In the genomic region with DNA sequence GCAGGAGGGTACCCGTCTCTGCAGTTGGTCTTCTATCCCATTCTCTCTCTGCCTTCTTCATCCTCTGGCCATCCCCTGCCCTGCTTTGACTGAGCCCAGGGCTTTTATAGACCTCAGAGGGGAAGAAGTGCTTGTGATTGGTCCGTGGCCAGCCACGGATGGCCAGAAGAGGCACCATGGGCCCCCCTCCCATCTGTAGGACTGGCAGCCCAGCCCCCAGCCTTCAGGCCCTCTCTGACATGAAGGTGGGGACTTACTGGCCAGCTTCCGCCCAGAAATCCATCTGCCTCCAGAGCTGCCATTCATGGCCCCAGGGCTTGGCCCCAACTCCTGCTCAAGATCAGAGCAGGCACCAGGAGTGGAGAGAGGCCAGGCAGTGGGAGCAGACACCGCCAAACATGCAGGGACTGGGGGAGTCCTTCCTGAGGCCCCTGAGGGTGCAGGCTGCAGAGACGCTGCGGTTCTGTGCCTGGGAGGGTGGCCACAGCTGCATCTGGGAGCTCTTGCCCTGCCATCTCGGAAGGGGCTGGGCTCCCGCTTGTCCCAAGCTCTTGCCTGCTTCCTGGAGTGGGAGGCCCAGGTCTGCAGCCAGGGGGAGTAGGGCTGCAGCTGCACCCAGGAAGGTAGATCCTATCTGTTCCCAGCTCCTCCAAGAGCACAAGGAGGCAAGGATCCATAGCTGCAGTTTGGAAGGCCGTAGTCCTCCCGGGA, we compare ENCODE assay signal across 22 cellular contexts.
DNase-seq lines count a peak whose midpoint lies in the region; ATAC-seq and TF ChIP-seq lines count a peak whose summit lies in the region.
"Had no signal": no experiment of that assay in that cellular context is flagged by ENCODE, and none has a peak within 500 bp of the region (broad histone marks: within the 10 kb centered on the region; RNA-seq: fewer than 3 reads in every experiment).

No MANE protein-coding gene starts in this region.

- H4K20me1 ChIP-seq in neural progenitor cell (ENCODE audit: low read depth), result no peaks in the 10 kb centered on the region
- H4K20me1 ChIP-seq: BLaER1 had no signal

- H3F3A ChIP-seq in neural progenitor cell (ENCODE audit: low read depth), result no peaks in the 10 kb centered on the region

- no peak for ATAC-seq in stimulated activated naive CD8-positive, alpha-beta T cell treated with anti-CD3 and anti-CD28 coated beads, Interleukin-15, amount 100 ng/mL, for 72 hours
- ATAC-seq: GM12878, PC-3 had no signal

- DNase-seq in CD14-positive monocyte (ENCODE audit: low spot score), result peak; percentile 41
- DNase-seq in HuH-7 (ENCODE audit: low spot score), result peak; percentile 9
- peak; percentile 71 for DNase-seq in endodermal cell
- no peak for DNase-seq in neural progenitor cell (ENCODE audit: low spot score)
- no peak for DNase-seq in tibial nerve (ENCODE audit: low spot score in 2 of 2)
- DNase-seq in NCI-H128 (lab: John Stamatoyannopoulos, UW; ENCODE audit: unreplicated experiment), result no peak
- DNase-seq in stimulated activated naive CD8-positive, alpha-beta T cell treated with anti-CD3 and anti-CD28 coated beads, Interleukin-15, amount 100 ng/mL, for 72 hours, result no peak
- no peak for DNase-seq in COR-L47 (lab: John Stamatoyannopoulos, UW)
- DNase-seq: CD8-positive, alpha-beta memory T cell; DND-41; GDM1; GM23248; IMR-90; Karpas-422; MG63; NCI-H1105 treated with DMSO at 0.1 percent for 48 hours; NCI-H2029 treated with DMSO at 0.1 percent for 48 hours; NCI-H748 treated with DMSO at 0.1 percent for 48 hours; PC-3 had no signal

- no peaks in the 10 kb centered on the region for H3K79me2 ChIP-seq in neural progenitor cell (ENCODE audit: low read depth)

- peak overlapping the region in 1 of 7 donors; percentile 14 for H3K27ac Mint-ChIP-seq in CD14-positive monocyte
- H3K27ac Mint-ChIP-seq in endodermal cell, result no peak overlapping the region
- H3K27ac Mint-ChIP-seq in neural progenitor cell, result no peak overlapping the region
- no peak overlapping the region for H3K27ac Mint-ChIP-seq in stimulated activated naive CD8-positive, alpha-beta T cell treated with anti-CD3 and anti-CD28 coated beads, Interleukin-15, amount 100 ng/mL, for 72 hours

- H3K27ac ChIP-seq in endodermal cell (ENCODE audit: low read depth, low read length) (no peak overlapping the region), neural progenitor cell (no peak overlapping the region), tibial nerve (no peak overlapping the region)
- H3K27ac ChIP-seq: BLaER1, GM23248, SJSA1 had no signal

- H3K4me3 ChIP-seq in endodermal cell (ENCODE audit: low read length) (no peak overlapping the region), neural progenitor cell (no peak overlapping the region), tibial nerve (no peak overlapping the region)
- H3K4me3 ChIP-seq: BLaER1, GM12878, GM23248, MG63, SJSA1 had no signal

- H3K9ac ChIP-seq in endodermal cell (ENCODE audit: extremely low read depth, low read length, poor library complexity, severe bottlenecking) (no peak overlapping the region), neural progenitor cell (no peak overlapping the region)
- H3K9ac ChIP-seq: BLaER1, GM23248 had no signal

- peak overlapping the region; percentile 68 for H2AFZ ChIP-seq in neural progenitor cell (replicated peaks)
- H2AFZ ChIP-seq: GM23248 had no signal

- H3K27me3 ChIP-seq in endodermal cell (ENCODE audit: control insufficient read depth, insufficient read depth, low read length, poor library complexity, severe bottlenecking) (no peaks in the 10 kb centered on the region), neural progenitor cell (no peaks in the 10 kb centered on the region), tibial nerve (no peaks in the 10 kb centered on the region)
- H3K27me3 ChIP-seq: BLaER1, MG63, SJSA1 had no signal

- H3K9me3 Mint-ChIP-seq in CD14-positive monocyte (peaks cover 6 to 15% (median 8%) of the 10 kb centered on the region in 7 donors), endodermal cell (peaks cover 8% of the 10 kb centered on the region), neural progenitor cell (peaks cover 6% of the 10 kb centered on the region)
- H3K9me3 Mint-ChIP-seq in stimulated activated naive CD8-positive, alpha-beta T cell treated with anti-CD3 and anti-CD28 coated beads, Interleukin-15, amount 100 ng/mL, for 72 hours, result peaks cover 0 to 8% of the 10 kb centered on the region in 2 donors

- H3K36me3 ChIP-seq in endodermal cell (ENCODE audit: control insufficient read depth, insufficient read depth, low read length) (no peaks in the 10 kb centered on the region), neural progenitor cell (no peaks in the 10 kb centered on the region), tibial nerve (no peaks in the 10 kb centered on the region)
- H3K36me3 ChIP-seq: BLaER1, MG63, SJSA1 had no signal

- no peaks in the 10 kb centered on the region for H3K4me1 ChIP-seq in endodermal cell (ENCODE audit: control insufficient read depth, insufficient read depth, low read length)
- H3K4me1 ChIP-seq in neural progenitor cell, result no peaks in the 10 kb centered on the region
- H3K4me1 ChIP-seq in tibial nerve, result no peaks in the 10 kb centered on the region
- H3K4me1 ChIP-seq: BLaER1, SJSA1 had no signal

- no peaks in the 10 kb centered on the region for H3K9me3 ChIP-seq in endodermal cell (ENCODE audit: control insufficient read depth, low read length)
- H3K9me3 ChIP-seq in neural progenitor cell (ENCODE audit: low read depth), result no peaks in the 10 kb centered on the region
- no peaks in the 10 kb centered on the region for H3K9me3 ChIP-seq in tibial nerve
- H3K9me3 ChIP-seq: MG63, SJSA1 had no signal

- H3K27me3 Mint-ChIP-seq in CD14-positive monocyte (ENCODE audit: low read depth in 3 of 3) (peaks cover 0 to 1% (median 0%) of the 10 kb centered on the region in 3 donors), endodermal cell (ENCODE audit: insufficient read depth) (no peaks in the 10 kb centered on the region), neural progenitor cell (ENCODE audit: insufficient read depth, low read depth) (no peaks in the 10 kb centered on the region)
- H3K27me3 Mint-ChIP-seq in stimulated activated naive CD8-positive, alpha-beta T cell treated with anti-CD3 and anti-CD28 coated beads, Interleukin-15, amount 100 ng/mL, for 72 hours, result no peaks in the 10 kb centered on the region
- H3K27me3 Mint-ChIP-seq: CD8-positive, alpha-beta memory T cell had no signal

- H3K36me3 Mint-ChIP-seq in CD14-positive monocyte, result no peaks in the 10 kb centered on the region
- H3K36me3 Mint-ChIP-seq in endodermal cell (ENCODE audit: low read depth), result peaks cover 6% of the 10 kb centered on the region
- no peaks in the 10 kb centered on the region for H3K36me3 Mint-ChIP-seq in neural progenitor cell

- H3K4me1 Mint-ChIP-seq in CD14-positive monocyte (peaks cover 14% of the 10 kb centered on the region), endodermal cell (peaks cover 13% of the 10 kb centered on the region), neural progenitor cell (no peaks in the 10 kb centered on the region)
- no peaks in the 10 kb centered on the region for H3K4me1 Mint-ChIP-seq in stimulated activated naive CD8-positive, alpha-beta T cell treated with anti-CD3 and anti-CD28 coated beads, Interleukin-15, amount 100 ng/mL, for 72 hours

- no peak for TF ChIP-seq POLR2A in tibial nerve (IDR thresholded peaks at IDR 0.05)

- no peak for TF ChIP-seq EP300 in tibial nerve (IDR thresholded peaks at IDR 0.05)

- intact Hi-C loops in CD14-positive monocyte (cut with micrococcal nuclease), result no loop called here

- 94 to 100% methylated on average over 6 to 11 of the region's 11 CpGs for WGBS in endodermal cell (ENCODE audit: insufficient coverage in 1 of 2, insufficient read length in 1 of 2), 2 experiments
- WGBS in tibial nerve, 2 donors, result 92 to 96% methylated on average over 7 to 10 of the region's 11 CpGs

- no peak overlapping the region for H3K4me2 ChIP-seq in neural progenitor cell
- H3K4me2 ChIP-seq: BLaER1 had no signal

- TF ChIP-seq CTCF in CD14-positive monocyte (IDR thresholded peaks at IDR 0.05) (no peak), endodermal cell (conservative IDR thresholded peaks at IDR 0.05) (peak; percentile 65), neural progenitor cell (IDR thresholded peaks at IDR 0.05) (no peak), tibial nerve (IDR thresholded peaks at IDR 0.05) (no peak)

- no peak overlapping the region for H3K4me3 Mint-ChIP-seq in CD14-positive monocyte
- H3K4me3 Mint-ChIP-seq in endodermal cell, result no peak overlapping the region
- no peak overlapping the region for H3K4me3 Mint-ChIP-seq in neural progenitor cell
- no peak overlapping the region for H3K4me3 Mint-ChIP-seq in stimulated activated naive CD8-positive, alpha-beta T cell treated with anti-CD3 and anti-CD28 coated beads, Interleukin-15, amount 100 ng/mL, for 72 hours

Comparison
In these comparisons a context has a peak if more than half of its experiments do, and no peak if none do; other contexts are left out.
1. DNase-seq: peak in CD14-positive monocyte (single experiment), HuH-7 (single experiment) and endodermal cell (single experiment); none in neural progenitor cell (single experiment), tibial nerve (0 of 2), NCI-H128 (single experiment), stimulated activated naive CD8-positive, alpha-beta T cell treated with anti-CD3 and anti-CD28 coated beads, Interleukin-15, amount 100 ng/mL, for 72 hours (0 of 2) and COR-L47 (single experiment).